Comparison of ENCODE assay signal across 20 cellular contexts in genomic region chr7:148800677-148801076, GRCh38.
"Had no signal": no experiment of that assay in that cellular context is flagged by ENCODE, and none has a peak within 500 bp of the region (broad histone marks: within the 10 kb centered on the region; RNA-seq: fewer than 3 reads in every experiment).

No MANE protein-coding gene starts in this region.

- H3K27me3 Mint-ChIP-seq: activated CD4-positive, alpha-beta T cell treated with anti-CD3 and anti-CD28 coated beads, Interleukin-2, amount 10 ng/mL, durations not matched to agents 7 days and 5 days; activated naive CD8-positive, alpha-beta T cell treated with anti-CD3 and anti-CD28 coated beads for 36 hours; naive thymus-derived CD8-positive, alpha-beta T cell had no signal

- H3K9me3 ChIP-seq: gastrocnemius medialis, neutrophil, sigmoid colon, upper lobe of right lung had no signal

- H3K4me1 ChIP-seq: sigmoid colon, upper lobe of right lung had no signal

- DNase-seq: activated CD4-positive, alpha-beta T cell treated with anti-CD3 and anti-CD28 coated beads, Interleukin-2, amount 10 ng/mL, durations not matched to agents 7 days and 5 days; activated CD4-positive, CD25-positive, alpha-beta regulatory T cell; activated CD8-positive, alpha-beta memory T cell treated with anti-CD3 and anti-CD28 coated beads, Interleukin-2, amount 50 U/mL, for 4 hours; activated gamma-delta T cell; activated naive CD8-positive, alpha-beta T cell treated with anti-CD3 and anti-CD28 coated beads for 36 hours; activated T-cell treated with anti-CD3 and anti-CD28 coated beads, Interleukin-2, amount 50 U/mL, for 72 hours; amygdala; erythroblast; head of caudate nucleus; left ventricle myocardium superior; mesenchymal stem cell; naive thymus-derived CD8-positive, alpha-beta T cell; sigmoid colon; stimulated activated naive CD4-positive, alpha-beta T cell; T-helper 2 cell; upper lobe of right lung had no signal

- H3K4me3 Mint-ChIP-seq: activated CD4-positive, alpha-beta T cell treated with anti-CD3 and anti-CD28 coated beads, Interleukin-2, amount 10 ng/mL, durations not matched to agents 7 days and 5 days; activated CD8-positive, alpha-beta T cell treated with anti-CD3 and anti-CD28 coated beads, Interleukin-2, amount 10 ng/mL, durations not matched to agents 7 days and 5 days; activated naive CD8-positive, alpha-beta T cell treated with anti-CD3 and anti-CD28 coated beads for 36 hours; activated T-cell treated with anti-CD3 and anti-CD28 coated beads, Interleukin-2, amount 50 U/mL, for 72 hours; naive thymus-derived CD8-positive, alpha-beta T cell had no signal

- H3K27ac Mint-ChIP-seq: activated CD4-positive, alpha-beta T cell treated with anti-CD3 and anti-CD28 coated beads, Interleukin-2, amount 10 ng/mL, durations not matched to agents 7 days and 5 days; activated naive CD8-positive, alpha-beta T cell treated with anti-CD3 and anti-CD28 coated beads for 36 hours had no signal

- H3K27me3 ChIP-seq: cardiac muscle cell, gastrocnemius medialis, neutrophil, sigmoid colon, upper lobe of right lung had no signal

- H3K4me3 ChIP-seq: cardiac muscle cell, gastrocnemius medialis, sigmoid colon, upper lobe of right lung had no signal

- ATAC-seq: activated CD8-positive, alpha-beta T cell treated with anti-CD3 and anti-CD28 coated beads, Interleukin-2, amount 10 ng/mL, durations not matched to agents 7 days and 5 days; left ventricle myocardium superior; naive thymus-derived CD8-positive, alpha-beta T cell had no signal

- H3K27ac ChIP-seq: neutrophil, sigmoid colon, upper lobe of right lung had no signal

- H3K4me1 Mint-ChIP-seq: activated CD4-positive, alpha-beta T cell treated with anti-CD3 and anti-CD28 coated beads, Interleukin-2, amount 10 ng/mL, durations not matched to agents 7 days and 5 days had no signal

- H3K9me3 Mint-ChIP-seq: activated CD4-positive, alpha-beta T cell treated with anti-CD3 and anti-CD28 coated beads, Interleukin-2, amount 10 ng/mL, durations not matched to agents 7 days and 5 days; activated naive CD8-positive, alpha-beta T cell treated with anti-CD3 and anti-CD28 coated beads for 36 hours; activated T-cell treated with anti-CD3 and anti-CD28 coated beads, Interleukin-2, amount 50 U/mL, for 72 hours; naive thymus-derived CD8-positive, alpha-beta T cell had no signal
